Comparison of ENCODE assay signal across 8 cellular contexts in the genomic region with DNA sequence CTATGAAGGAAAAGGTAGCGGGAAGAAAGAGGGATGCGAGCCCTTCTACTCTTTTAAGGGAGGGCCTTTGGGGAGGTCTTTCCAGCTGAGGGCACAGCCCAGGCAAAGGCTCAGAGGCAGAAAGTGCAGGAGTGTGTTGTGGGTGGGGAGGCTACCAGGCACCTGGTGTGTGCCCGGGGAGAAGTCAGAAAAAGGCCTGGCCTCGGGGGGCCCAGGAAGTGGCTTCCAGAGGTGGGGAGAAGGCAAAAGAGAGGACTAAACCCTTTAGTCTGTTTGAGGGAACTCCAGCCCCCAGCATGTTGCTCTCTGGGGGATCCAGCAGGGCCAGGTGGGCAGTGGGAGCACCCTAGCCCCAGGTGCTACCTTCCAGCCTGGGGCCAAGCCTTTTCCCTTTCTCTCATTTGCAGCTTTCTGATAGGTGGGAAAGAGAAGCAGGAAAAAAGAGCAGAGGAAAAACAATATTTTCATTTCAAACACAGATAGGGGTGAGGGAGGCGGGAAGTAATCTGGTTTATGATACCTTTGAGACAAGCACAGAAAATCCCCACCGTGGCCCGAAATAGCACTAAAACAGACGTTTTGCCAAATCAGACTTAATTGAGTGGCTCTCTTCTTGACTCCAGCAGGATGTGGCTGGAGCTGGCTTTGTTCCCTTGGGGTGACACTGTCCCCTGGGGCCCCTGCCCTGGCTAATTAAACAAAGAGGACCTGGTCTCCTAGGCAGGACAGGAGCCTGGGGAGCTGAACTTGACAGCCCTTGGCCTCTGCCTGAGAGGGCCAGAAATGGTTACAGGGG. TPM values are rescaled to one million over a fixed set of nuclear protein-coding genes. Genes with fewer than 3 reads are reported as not detected.
DNase-seq lines count a peak whose midpoint lies in the region; ATAC-seq, FAIRE-seq and TF ChIP-seq lines count a peak whose summit lies in the region.

No MANE protein-coding gene starts in this region.

- peak; percentile 78 for FAIRE-seq in GM12878 (lab: Jason Lieb, UNC)

- peaks cover 89% of the 10 kb centered on the region for H3K79me2 ChIP-seq in GM12878 (ENCODE audit: control insufficient read depth, insufficient read depth, low read length)

- H2AFZ ChIP-seq in GM12878 (ENCODE audit: control insufficient read depth, low read depth, low read length) = no peak overlapping the region

- H3K36me3 ChIP-seq in GM12878 (ENCODE audit: control insufficient read depth in 2 of 2, insufficient read depth in 2 of 2, low read length in 1 of 2) = no peaks in the 10 kb centered on the region

- intact Hi-C loops in GM12878 (cut with micrococcal nuclease; ENCODE audit: unreplicated experiment) = loop anchor here (1.0 to 5.0 kb wide), 2 partner anchors 9 to 146 kb away; a partner anchor contains a TSS

- peak; percentile 80 to 87; a peak in 3 of 4 replicates for TF ChIP-seq EP300 in GM12878 (IDR thresholded peaks at IDR 0.05; ENCODE audit: borderline replicate concordance in 1 of 2, control insufficient read depth in 1 of 2, low read depth in 2 of 2, low read length in 2 of 2)

- in situ Hi-C loops in GM12878 (cut with MboI) = no loop called here

- H3K9me3 ChIP-seq in GM12878 (replicated peaks; ENCODE audit: control insufficient read depth, insufficient read depth, low read length) = no peaks in the 10 kb centered on the region

- peak overlapping the region; percentile 77 for H3K27ac ChIP-seq in GM12878 (ENCODE audit: control insufficient read depth, insufficient read depth)

- CTCF ChIA-PET in GM12878 (lab: Yijun Ruan, JAX) = interaction anchor here (0.7 to 2.0 kb wide), 12 partner anchors 10 to 347 kb away, joined by 3 to 14 read pairs (median 4); no protein-coding TSS in a partner anchor

- POLR2A ChIA-PET in GM12878 (lab: Charles Lee) = interaction anchor here (0.6 to 5.8 kb wide), 16 partner anchors 9 to 715 kb away, joined by 3 to 56 read pairs (median 4); a partner anchor contains a TSS

- no peaks in the 10 kb centered on the region for H3K27me3 ChIP-seq in GM12878 (replicated peaks in 1 of 2; ENCODE audit: control insufficient read depth in 2 of 2, insufficient read depth in 2 of 2, low read length in 1 of 2)

- SMC1A ChIA-PET in GM12878 (lab: Charles Lee; ENCODE audit: uncharacterized antibody, unreplicated experiment) = interaction anchor here (0.7 to 6.1 kb wide), 13 partner anchors 9 to 1208 kb away, joined by 3 to 47 read pairs (median 4); no protein-coding TSS in a partner anchor

- TF ChIP-seq CTCF in GM12878 (IDR thresholded peaks at IDR 0.05 in 2 of 3, conservative IDR thresholded peaks at IDR 0.05 in 1 of 3; ENCODE audit: control insufficient read depth in 2 of 3, extremely low read depth in 1 of 3, insufficient read depth in 1 of 3, low read depth in 3 of 3, low read length in 3 of 3) (no peak), osteocyte (IDR thresholded peaks at IDR 0.05) (no peak)

- no peaks in the 10 kb centered on the region for H3K36me3 Mint-ChIP-seq in osteocyte (ENCODE audit: unreplicated experiment)

- WGBS in GM12878 (ENCODE audit: insufficient coverage, insufficient replicate concordance, low lambda C conversion rate, missing lambda C conversion rate) = 25% methylated on average over 8 of the region's 8 CpGs

- H3K9ac ChIP-seq in GM12878 (ENCODE audit: control insufficient read depth, insufficient read depth, low read length) = peak overlapping the region; percentile 61

- peak; percentile 38 for ATAC-seq in HG03108 (IDR thresholded peaks at IDR 0.05; ENCODE audit: unreplicated experiment)
- peak; percentile 69 for ATAC-seq in GM12878
- ATAC-seq in GM19397 (IDR thresholded peaks at IDR 0.05; ENCODE audit: unreplicated experiment) = no peak

- H4K20me1 ChIP-seq in GM12878 (ENCODE audit: control insufficient read depth, insufficient read depth) = no peaks in the 10 kb centered on the region

- peak overlapping the region; percentile 49; the same call in 1 of the 2 replicates for H3K4me3 ChIP-seq in GM12878

- TF ChIP-seq POLR2A in GM12878 (IDR thresholded peaks at IDR 0.05; ENCODE audit: low read depth, low read length) = no peak

- DNase-seq in EH (ENCODE audit: low read depth) (peak; percentile 66), GM12878 (ENCODE audit: low read depth, low spot score) (peak; percentile 81), osteocyte (ENCODE audit: extremely low spot score, unreplicated experiment) (no peak), dermis blood vessel endothelial cell (no peak), SHP77 (lab: John Stamatoyannopoulos, UW) (no peak)
- no peak for DNase-seq in activated T-cell treated with anti-CD3 and anti-CD28 coated beads, Interleukin-2, amount 50 U/mL, for 1 hour

- H3K9me3 Mint-ChIP-seq in osteocyte (ENCODE audit: unreplicated experiment) = no peaks in the 10 kb centered on the region

- peaks cover 57% of the 10 kb centered on the region for H3K4me1 ChIP-seq in GM12878 (ENCODE audit: control insufficient read depth, insufficient read depth, low read length)

- RAD21 ChIA-PET in GM12878 (lab: Charles Lee; ENCODE audit: unreplicated experiment) = interaction anchor here (0.8 to 6.4 kb wide), 15 partner anchors 9 to 281 kb away, joined by 3 to 75 read pairs (median 3); a partner anchor contains a TSS

- H3K4me3 Mint-ChIP-seq in osteocyte (ENCODE audit: unreplicated experiment) = no peak overlapping the region

- no peaks in the 10 kb centered on the region for H3K27me3 Mint-ChIP-seq in osteocyte (ENCODE audit: unreplicated experiment)

- H3K4me1 Mint-ChIP-seq in osteocyte (ENCODE audit: unreplicated experiment) = peaks cover 74% of the 10 kb centered on the region

- H3K4me2 ChIP-seq in GM12878 (ENCODE audit: control insufficient read depth, insufficient read depth) = peak overlapping the region; percentile 77

- H3K27ac Mint-ChIP-seq in osteocyte (ENCODE audit: unreplicated experiment) = peak overlapping the region; percentile 99

- TF ChIP-seq RAD21 in GM12878 (IDR thresholded peaks at IDR 0.05; ENCODE audit: insufficient read depth, low read depth, low read length) = no peak

- TSS peak; percentile 82 for BruUV-seq in GM12878 (replicated peaks; lab: Mats Ljungman, UMichigan)

TF ChIP-seq in GM12878, 131 proteins besides CTCF, POLR2A, EP300 and RAD21 (continues in another document):
- TF ChIP-seq SMAD1 (IDR thresholded peaks at IDR 0.05; ENCODE audit: low read depth, partially characterized antibody) (peak; percentile 65), TCF12 (IDR thresholded peaks at IDR 0.05; ENCODE audit: low read depth, low read length) (peak; percentile 55; the same call in 1 of the 2 replicates), IKZF1 (conservative IDR thresholded peaks at IDR 0.05) (peak; percentile 98), ZNF24 (IDR thresholded peaks at IDR 0.05) (0 out of 2 replicates have a peak, but pooled peaks have one; percentile 47), CBFB (IDR thresholded peaks at IDR 0.05; ENCODE audit: low read depth) (peak; percentile 18; the same call in 1 of the 2 replicates), RCOR1 (conservative IDR thresholded peaks at IDR 0.05; ENCODE audit: low read depth, low read length) (no peak), HDGF (IDR thresholded peaks at IDR 0.05) (0 out of 2 replicates have a peak, but pooled peaks have one; percentile 9), POLR2AphosphoS2 (IDR thresholded peaks at IDR 0.05; ENCODE audit: low read depth, low read length) (no peak), BMI1 (IDR thresholded peaks at IDR 0.05; ENCODE audit: borderline replicate concordance) (peak; percentile 33; the same call in 1 of the 2 replicates)
- TF ChIP-seq, protein P1, sequence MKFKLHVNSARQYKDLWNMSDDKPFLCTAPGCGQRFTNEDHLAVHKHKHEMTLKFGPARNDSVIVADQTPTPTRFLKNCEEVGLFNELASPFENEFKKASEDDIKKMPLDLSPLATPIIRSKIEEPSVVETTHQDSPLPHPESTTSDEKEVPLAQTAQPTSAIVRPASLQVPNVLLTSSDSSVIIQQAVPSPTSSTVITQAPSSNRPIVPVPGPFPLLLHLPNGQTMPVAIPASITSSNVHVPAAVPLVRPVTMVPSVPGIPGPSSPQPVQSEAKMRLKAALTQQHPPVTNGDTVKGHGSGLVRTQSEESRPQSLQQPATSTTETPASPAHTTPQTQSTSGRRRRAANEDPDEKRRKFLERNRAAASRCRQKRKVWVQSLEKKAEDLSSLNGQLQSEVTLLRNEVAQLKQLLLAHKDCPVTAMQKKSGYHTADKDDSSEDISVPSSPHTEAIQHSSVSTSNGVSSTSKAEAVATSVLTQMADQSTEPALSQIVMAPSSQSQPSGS (IDR thresholded peaks at IDR 0.05; ENCODE audit: low read length) = no peak; the same call in 1 of the 2 replicates
- TF ChIP-seq, protein P2, sequence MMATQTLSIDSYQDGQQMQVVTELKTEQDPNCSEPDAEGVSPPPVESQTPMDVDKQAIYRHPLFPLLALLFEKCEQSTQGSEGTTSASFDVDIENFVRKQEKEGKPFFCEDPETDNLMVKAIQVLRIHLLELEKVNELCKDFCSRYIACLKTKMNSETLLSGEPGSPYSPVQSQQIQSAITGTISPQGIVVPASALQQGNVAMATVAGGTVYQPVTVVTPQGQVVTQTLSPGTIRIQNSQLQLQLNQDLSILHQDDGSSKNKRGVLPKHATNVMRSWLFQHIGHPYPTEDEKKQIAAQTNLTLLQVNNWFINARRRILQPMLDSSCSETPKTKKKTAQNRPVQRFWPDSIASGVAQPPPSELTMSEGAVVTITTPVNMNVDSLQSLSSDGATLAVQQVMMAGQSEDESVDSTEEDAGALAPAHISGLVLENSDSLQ (IDR thresholded peaks at IDR 0.05) = peak; percentile 66; the same call in 1 of the 2 replicates

RNA-seq across cellular contexts. Expression of a gene that starts 10.4 kb away (rescaled TPM):
- total RNA-seq in GM12878 (2013; cell fraction: nucleolus; rRNA removed) = 66.1 and 73.4 TPM in 2 replicates
- total RNA-seq in GM12878 (2014; rRNA removed) (7.2 and 7.4 TPM in 2 replicates), GM12878 (2014; rRNA removed; fragmentation: Illumina TruSeq; extraction: Trizol) (7.9 and 8.7 TPM in 2 replicates), GM12878 (2021) (35.4 and 37.7 TPM in 2 replicates), osteocyte (40.0 and 40.1 TPM in 2 replicates), dermis blood vessel endothelial cell (10.4 and 17.9 TPM in 2 replicates)
- polyA plus RNA-seq in GM12878 (2011; ENCODE audit: low read depth) = 3.1 TPM
- polyA plus RNA-seq in GM12878 (2011; rRNA removed) (4.0 and 5.4 TPM in 2 replicates), GM12878 (2014; fragmentation: Illumina TruSeq; extraction: Trizol) (2.5 and 5.9 TPM in 2 replicates), GM12878 (2014; fragmentation: Nextera tagmentation; extraction: Ambion mirVana) (under 1 TPM; 0.66 to 0.74 TPM), GM12878 (2014; rRNA removed) (19.2 and 25.5 TPM in 2 replicates), GM12878 (2016; fragmentation: Nextera tagmentation; extraction: Ambion mirVana) (1 to 10 TPM; 3.1 to 6.0 TPM)
- 5.7 and 7.6 TPM in 2 replicates for polyA plus RNA-seq in GM12878 (2011; cell fraction: cytosol; rRNA removed)
- polyA plus RNA-seq in GM12878 (2011; cell fraction: nucleus; rRNA removed) = 20.2 and 25.6 TPM in 2 replicates
- polyA plus RNA-seq in GM12878 (2012) = 8.0 and 8.1 TPM in 2 replicates
- polyA minus RNA-seq in GM12878 (2011; rRNA and poly(A)+ RNA removed) = 8.1 and 11.7 TPM in 2 replicates
- 8.3 and 9.1 TPM in 2 replicates for polyA minus RNA-seq in GM12878 (2011; cell fraction: cytosol; rRNA and poly(A)+ RNA removed)
- 10.0 and 21.0 TPM in 2 replicates for polyA minus RNA-seq in GM12878 (2011; cell fraction: nucleus; rRNA and poly(A)+ RNA removed)

Comparison
In these comparisons a context has a peak if more than half of its experiments do, and no peak if none do; other contexts are left out.
1. DNase-seq: peak in EH (single experiment) and GM12878 (single experiment); none in osteocyte (single experiment), dermis blood vessel endothelial cell (single experiment), activated T-cell treated with anti-CD3 and anti-CD28 coated beads, Interleukin-2, amount 50 U/mL, for 1 hour (single experiment) and SHP77 (0 of 2).